In the genomic region with DNA sequence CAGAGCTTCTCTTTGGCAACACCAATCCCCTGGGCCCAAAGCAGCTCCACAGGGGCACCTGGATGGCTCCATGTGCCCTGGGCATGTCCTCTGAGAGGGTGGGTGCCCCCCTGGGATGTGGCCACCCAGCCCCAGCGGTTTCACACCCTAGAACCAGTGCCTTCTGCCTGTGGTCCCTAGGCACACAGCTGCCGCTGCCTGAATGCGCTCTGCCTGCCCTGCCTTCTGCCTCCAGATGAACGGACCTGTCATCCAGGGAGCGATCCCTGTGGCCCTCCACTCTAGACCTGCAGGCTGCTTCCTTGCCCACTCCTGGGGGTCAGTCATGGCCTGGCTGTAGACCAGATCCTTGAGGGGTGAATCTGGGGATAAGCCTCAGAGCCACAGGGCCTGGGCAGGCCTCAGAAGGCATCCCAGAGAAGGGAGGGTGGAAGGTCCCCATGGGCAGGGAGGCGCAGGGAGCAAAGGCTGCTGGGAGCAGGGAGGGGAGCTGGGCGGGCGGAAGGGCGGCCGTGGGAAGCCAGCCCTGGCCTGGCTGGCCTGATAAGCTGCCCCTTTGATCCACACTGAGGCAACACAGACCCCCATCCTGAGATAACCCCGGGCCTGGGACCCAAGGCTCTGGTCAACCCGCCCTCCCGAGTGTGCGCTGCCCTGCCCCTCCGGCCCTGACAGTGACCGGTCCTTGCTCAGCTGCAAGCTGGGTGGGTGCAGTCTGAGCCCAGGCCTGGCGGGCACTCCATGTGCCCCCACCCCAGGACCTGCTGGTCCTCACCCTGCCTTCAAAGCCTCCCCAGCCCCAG, we compare ENCODE assay signal across 18 cellular contexts. TPM values are rescaled to one million over a fixed set of nuclear protein-coding genes. Genes with fewer than 3 reads are reported as not detected.
A peak's percentile ranks its signal among the peaks of the same experiment; 100 is the strongest.
DNase-seq lines count a peak whose midpoint lies in the region; ATAC-seq, FAIRE-seq and TF ChIP-seq lines count a peak whose summit lies in the region.
"Had no signal": no experiment of that assay in that cellular context is flagged by ENCODE, and none has a peak within 500 bp of the region (broad histone marks: within the 10 kb centered on the region; RNA-seq: fewer than 3 reads in every experiment).

No MANE protein-coding gene starts in this region.

- FAIRE-seq in H1 (lab: Jason Lieb, UNC): no peak
- FAIRE-seq: D721Med, islet of Langerhans had no signal

- H3K14ac ChIP-seq in H1 (ENCODE audit: insufficient read length): no peak overlapping the region

- DNase-seq in OCI-M2 (lab: John Stamatoyannopoulos, UW; ENCODE audit: unreplicated experiment) (peak; percentile 8), H1 (ENCODE audit: low read depth in 1 of 2, low spot score in 2 of 2) (no peak), left lobe of liver (ENCODE audit: low spot score) (no peak), smooth muscle cell (lab: John Stamatoyannopoulos, UW; ENCODE audit: unreplicated experiment) (no peak), GM10248 (ENCODE audit: extremely low spot score) (no peak)
- DNase-seq in activated T-helper 2 cell treated with anti-CD3 and anti-CD28 coated beads, Interferon-gamma antibody, Interleukin-2, Interleukin-4, amounts not matched to agents 10 μg/mL and 5 μg/mL and 100 μg/mL, durations not matched to agents 14 hours and 24 hours and 36 hours (ENCODE audit: low spot score): no peak
- no peak for DNase-seq in activated CD4-positive, alpha-beta memory T cell treated with anti-CD3 and anti-CD28 coated beads for 36 hours
- DNase-seq: activated CD4-positive, alpha-beta T cell treated with anti-CD3 and anti-CD28 coated beads, Interleukin-2, amount 10 ng/mL, durations not matched to agents 24 days and 14 days; activated T-cell treated with anti-CD3 and anti-CD28 coated beads, Interleukin-2, amount 50 U/mL, for 24 hours; naive B cell; NCI-H2029; NCI-H69; stimulated activated CD4-positive, alpha-beta T cell treated with anti-CD3 and anti-CD28 coated beads, Interleukin-2, amount 100 ng/mL, for 48 hours; stimulated activated CD8-positive, alpha-beta memory T cell treated with anti-CD3 and anti-CD28 coated beads, Interleukin-4, amount 100 ng/mL, for 48 hours had no signal

- H4K91ac ChIP-seq in H1 (replicated peaks; ENCODE audit: insufficient read length, low read length): no peak overlapping the region

- TF ChIP-seq CTCF in H1 (IDR thresholded peaks at IDR 0.05; ENCODE audit: control extremely low read depth in 1 of 3, insufficient read depth in 1 of 3, low read depth in 1 of 3, low read length in 3 of 3) (no peak), smooth muscle cell (IDR thresholded peaks at IDR 0.05; ENCODE audit: borderline replicate concordance, insufficient read depth, poor library complexity, severe bottlenecking) (no peak), GM10248 (IDR thresholded peaks at IDR 0.05; ENCODE audit: control extremely low read depth, extremely low read depth, low read depth, missing control alignments) (no peak)

- H3K23me2 ChIP-seq in H1 (ENCODE audit: low read depth, low read length): no peaks in the 10 kb centered on the region

- ATAC-seq in left lobe of liver (peak; percentile 49), GM19328 (IDR thresholded peaks at IDR 0.05; ENCODE audit: unreplicated experiment) (no peak)

- no peak for TF ChIP-seq EP300 in H1 (IDR thresholded peaks at IDR 0.05; ENCODE audit: borderline replicate concordance in 1 of 2, low read depth in 2 of 2, low read length in 2 of 2)

- CTCF ChIA-PET in H1 (lab: Charles Lee; ENCODE audit: partially characterized antibody) (interaction anchor here (0.7 to 71.2 kb wide), 4 partner anchors 4 to 211 kb away, joined by 4 to 2507 read pairs (median 1256); a partner anchor contains a TSS), GM10248 (lab: Yijun Ruan, JAX) (interaction anchor here (1.3 to 1.8 kb wide), 2 partner anchors 24 to 92 kb away, joined by 3 to 6 read pairs; no protein-coding TSS in a partner anchor)
- CTCF ChIA-PET in activated CD4-positive, alpha-beta memory T cell treated with anti-CD3 and anti-CD28 coated beads for 36 hours (lab: Charles Lee): interaction anchor here (1.1 to 1.4 kb wide), 2 partner anchors 9 to 37 kb away, joined by 3 read pairs; no protein-coding TSS in a partner anchor

- no peaks in the 10 kb centered on the region for H3K36me3 Mint-ChIP-seq in activated T-helper 2 cell treated with anti-CD3 and anti-CD28 coated beads, Interferon-gamma antibody, Interleukin-2, Interleukin-4, amounts not matched to agents 10 μg/mL and 5 μg/mL and 100 μg/mL, durations not matched to agents 14 hours and 24 hours and 36 hours (ENCODE audit: low read depth)
- no peaks in the 10 kb centered on the region for H3K36me3 Mint-ChIP-seq in activated CD4-positive, alpha-beta memory T cell treated with anti-CD3 and anti-CD28 coated beads for 36 hours
- H3K36me3 Mint-ChIP-seq: naive B cell had no signal

- no peak overlapping the region for H3K18ac ChIP-seq in H1 (ENCODE audit: extremely low read depth, low read length)

- no peak overlapping the region for H2BK12ac ChIP-seq in H1 (ENCODE audit: low read depth, low read length)

- POLR2A ChIA-PET in H1 (lab: Charles Lee; ENCODE audit: partially characterized antibody): interaction anchor here (1.1 to 17.2 kb wide), 7 partner anchors 6 to 39 kb away, joined by 3 to 170 read pairs (median 5); a partner anchor contains a TSS
- POLR2A ChIA-PET in activated CD4-positive, alpha-beta memory T cell treated with anti-CD3 and anti-CD28 coated beads for 36 hours (lab: Charles Lee): no interaction called here
- POLR2A ChIA-PET in GM10248 (lab: Yijun Ruan, JAX): no interaction called here

- no peak overlapping the region for H3K23ac ChIP-seq in H1 (ENCODE audit: insufficient read length)

- H3K4me1 ChIP-seq in H1 (replicated peaks in 1 of 4; ENCODE audit: control insufficient read depth in 3 of 4, insufficient read depth in 4 of 4, low read length in 3 of 4): peaks cover 0 to 2% (median 2%) of the 10 kb centered on the region in 4 experiments; a peak in 3 of 7 replicates
- peaks cover 4% of the 10 kb centered on the region for H3K4me1 ChIP-seq in smooth muscle cell (ENCODE audit: low read depth)

- H2BK120ac ChIP-seq in H1 (replicated peaks; ENCODE audit: low read depth, low read length): no peak overlapping the region

- H3K9me3 ChIP-seq in H1 (ENCODE audit: insufficient read depth in 2 of 2, low read depth in 1 of 2, low read length in 1 of 2) (no peaks in the 10 kb centered on the region), smooth muscle cell (replicated peaks; ENCODE audit: low read depth) (no peaks in the 10 kb centered on the region)
- H3K9me3 ChIP-seq: tibial nerve had no signal

- no peak overlapping the region for H4K5ac ChIP-seq in H1 (ENCODE audit: insufficient read length, low read depth, low read length)

- H4K8ac ChIP-seq in H1 (ENCODE audit: extremely low read depth, insufficient read depth, low read length): peak overlapping the region; percentile 68; the same call in 1 of the 2 replicates

- H3F3A ChIP-seq in smooth muscle cell (ENCODE audit: low read depth): no peaks in the 10 kb centered on the region

- H3K4me3 ChIP-seq in H1 (ENCODE audit: extremely low read depth in 1 of 4, insufficient read depth in 2 of 4, low read depth in 3 of 4, low read length in 4 of 4) (no peak overlapping the region), smooth muscle cell (no peak overlapping the region)
- H3K4me3 ChIP-seq: tibial nerve had no signal

- H3K9me3 Mint-ChIP-seq in activated T-helper 2 cell treated with anti-CD3 and anti-CD28 coated beads, Interferon-gamma antibody, Interleukin-2, Interleukin-4, amounts not matched to agents 10 μg/mL and 5 μg/mL and 100 μg/mL, durations not matched to agents 14 hours and 24 hours and 36 hours: no peaks in the 10 kb centered on the region
- H3K9me3 Mint-ChIP-seq in activated CD4-positive, alpha-beta memory T cell treated with anti-CD3 and anti-CD28 coated beads for 36 hours: no peaks in the 10 kb centered on the region
- H3K9me3 Mint-ChIP-seq: activated CD4-positive, alpha-beta T cell treated with anti-CD3 and anti-CD28 coated beads, Interleukin-2, amount 10 ng/mL, durations not matched to agents 24 days and 14 days; activated T-cell treated with anti-CD3 and anti-CD28 coated beads, Interleukin-2, amount 50 U/mL, for 24 hours; naive B cell had no signal

- H3K4ac ChIP-seq in H1 (replicated peaks; ENCODE audit: insufficient read length, low read depth, low read length): no peak overlapping the region

- no peaks in the 10 kb centered on the region for H3K4me1 Mint-ChIP-seq in activated T-helper 2 cell treated with anti-CD3 and anti-CD28 coated beads, Interferon-gamma antibody, Interleukin-2, Interleukin-4, amounts not matched to agents 10 μg/mL and 5 μg/mL and 100 μg/mL, durations not matched to agents 14 hours and 24 hours and 36 hours (ENCODE audit: low read depth)
- H3K4me1 Mint-ChIP-seq in activated CD4-positive, alpha-beta memory T cell treated with anti-CD3 and anti-CD28 coated beads for 36 hours (ENCODE audit: low read depth): no peaks in the 10 kb centered on the region
- H3K4me1 Mint-ChIP-seq: activated CD4-positive, alpha-beta T cell treated with anti-CD3 and anti-CD28 coated beads, Interleukin-2, amount 10 ng/mL, durations not matched to agents 24 days and 14 days; naive B cell had no signal

- no peaks in the 10 kb centered on the region for H4K20me1 ChIP-seq in H1 (replicated peaks in 1 of 2; ENCODE audit: control insufficient read depth in 1 of 2, insufficient read depth in 2 of 2, low read length in 2 of 2)
- no peaks in the 10 kb centered on the region for H4K20me1 ChIP-seq in smooth muscle cell (ENCODE audit: low read depth)

- H2AK5ac ChIP-seq in H1 (ENCODE audit: low read depth, low read length): no peak overlapping the region

- no peak overlapping the region for H2BK15ac ChIP-seq in H1 (ENCODE audit: low read length)

- H3K4me2 ChIP-seq in H1 (ENCODE audit: insufficient read depth in 1 of 2, low read depth in 2 of 2, low read length in 2 of 2): no peak overlapping the region
- no peak overlapping the region for H3K4me2 ChIP-seq in smooth muscle cell

- H3K36me3 ChIP-seq in H1 (ENCODE audit: control insufficient read depth in 2 of 4, insufficient read depth in 4 of 4, low read length in 3 of 4): no peaks in the 10 kb centered on the region
- H3K36me3 ChIP-seq in smooth muscle cell (ENCODE audit: low read depth): no peaks in the 10 kb centered on the region
- H3K36me3 ChIP-seq: tibial nerve had no signal

- H3K79me1 ChIP-seq in H1 (ENCODE audit: low read depth, low read length): no peaks in the 10 kb centered on the region

- 98% methylated on average over 9 of the region's 17 CpGs; no CpG with 5 or more reads in 1 of the 2 experiments for WGBS in H1 (ENCODE audit: extremely low coverage in 1 of 2, insufficient coverage in 1 of 2, insufficient read length in 1 of 2, insufficient replicate concordance in 2 of 2, low coverage in 1 of 2, low lambda C conversion rate in 2 of 2, missing lambda C conversion rate in 1 of 2), 2 experiments
- 55% methylated on average over 14 of the region's 17 CpGs for WGBS in smooth muscle cell (ENCODE audit: low lambda C conversion rate)

- 0 out of 2 replicates have a peak overlapping the region, but pooled peaks have one; percentile 15 for H2BK5ac ChIP-seq in H1 (ENCODE audit: low read depth, low read length)

- no peak overlapping the region for H3K4me3 Mint-ChIP-seq in activated T-helper 2 cell treated with anti-CD3 and anti-CD28 coated beads, Interferon-gamma antibody, Interleukin-2, Interleukin-4, amounts not matched to agents 10 μg/mL and 5 μg/mL and 100 μg/mL, durations not matched to agents 14 hours and 24 hours and 36 hours (ENCODE audit: low read depth)
- H3K4me3 Mint-ChIP-seq in activated CD4-positive, alpha-beta memory T cell treated with anti-CD3 and anti-CD28 coated beads for 36 hours: no peak overlapping the region
- H3K4me3 Mint-ChIP-seq: activated CD4-positive, alpha-beta T cell treated with anti-CD3 and anti-CD28 coated beads, Interleukin-2, amount 10 ng/mL, durations not matched to agents 24 days and 14 days; activated T-cell treated with anti-CD3 and anti-CD28 coated beads, Interleukin-2, amount 50 U/mL, for 24 hours; naive B cell had no signal

- no peak overlapping the region for H3K27ac Mint-ChIP-seq in activated T-helper 2 cell treated with anti-CD3 and anti-CD28 coated beads, Interferon-gamma antibody, Interleukin-2, Interleukin-4, amounts not matched to agents 10 μg/mL and 5 μg/mL and 100 μg/mL, durations not matched to agents 14 hours and 24 hours and 36 hours
- no peak overlapping the region for H3K27ac Mint-ChIP-seq in activated CD4-positive, alpha-beta memory T cell treated with anti-CD3 and anti-CD28 coated beads for 36 hours
- H3K27ac Mint-ChIP-seq: activated CD4-positive, alpha-beta T cell treated with anti-CD3 and anti-CD28 coated beads, Interleukin-2, amount 10 ng/mL, durations not matched to agents 24 days and 14 days; activated T-cell treated with anti-CD3 and anti-CD28 coated beads, Interleukin-2, amount 50 U/mL, for 24 hours; naive B cell had no signal

- intact Hi-C loops in activated T-helper 2 cell treated with anti-CD3 and anti-CD28 coated beads, Interferon-gamma antibody, Interleukin-2, Interleukin-4, amounts not matched to agents 10 μg/mL and 5 μg/mL and 100 μg/mL, durations not matched to agents 14 hours and 24 hours and 36 hours (cut with micrococcal nuclease): no loop called here
- intact Hi-C loops in activated CD4-positive, alpha-beta memory T cell treated with anti-CD3 and anti-CD28 coated beads for 36 hours (cut with micrococcal nuclease): no loop called here

- H3K9ac ChIP-seq in H1 (replicated peaks in 1 of 4; ENCODE audit: extremely low read depth in 1 of 4, low read depth in 3 of 4, low read length in 3 of 4) (no peak overlapping the region), smooth muscle cell (ENCODE audit: low read depth) (no peak overlapping the region)

- H3K79me2 ChIP-seq in H1 (ENCODE audit: control insufficient read depth in 1 of 2, insufficient read depth in 2 of 2, low read length in 2 of 2): no peaks in the 10 kb centered on the region
- H3K79me2 ChIP-seq in smooth muscle cell (ENCODE audit: low read depth): no peaks in the 10 kb centered on the region

- H3K27me3 ChIP-seq in H1 (replicated peaks in 1 of 4; ENCODE audit: control insufficient read depth in 3 of 4, extremely low read depth in 1 of 4, insufficient read depth in 3 of 4, low read length in 3 of 4): peaks cover 0 to 2% (median 0%) of the 10 kb centered on the region in 4 experiments; a peak in 1 of 7 replicates
- H3K27me3 ChIP-seq in smooth muscle cell (ENCODE audit: low read depth): no peaks in the 10 kb centered on the region
- H3K27me3 ChIP-seq: tibial nerve had no signal

- H2AFZ ChIP-seq in H1 (ENCODE audit: low read length) (no peak overlapping the region), smooth muscle cell (ENCODE audit: low read depth) (peak overlapping the region; percentile 49)

- TF ChIP-seq RAD21 in H1 (IDR thresholded peaks at IDR 0.05 in 1 of 2, conservative IDR thresholded peaks at IDR 0.05 in 1 of 2; ENCODE audit: low read depth in 2 of 2, low read length in 2 of 2): no peak

- H2BK20ac ChIP-seq in H1 (ENCODE audit: low read length): no peak overlapping the region

- no peak overlapping the region for H3K56ac ChIP-seq in H1 (replicated peaks; ENCODE audit: insufficient read length, low read depth, low read length)

- H3K27ac ChIP-seq in H1 (ENCODE audit: low read depth, low read length) (no peak overlapping the region), smooth muscle cell (ENCODE audit: low read depth) (no peak overlapping the region)

- no peak for TF ChIP-seq POLR2A in H1 (IDR thresholded peaks at IDR 0.05; ENCODE audit: control extremely low read depth in 1 of 2, low read depth in 2 of 2, low read length in 2 of 2)

- no peaks in the 10 kb centered on the region for H3K27me3 Mint-ChIP-seq in activated T-helper 2 cell treated with anti-CD3 and anti-CD28 coated beads, Interferon-gamma antibody, Interleukin-2, Interleukin-4, amounts not matched to agents 10 μg/mL and 5 μg/mL and 100 μg/mL, durations not matched to agents 14 hours and 24 hours and 36 hours (ENCODE audit: low read depth)
- no peaks in the 10 kb centered on the region for H3K27me3 Mint-ChIP-seq in activated CD4-positive, alpha-beta memory T cell treated with anti-CD3 and anti-CD28 coated beads for 36 hours
- H3K27me3 Mint-ChIP-seq: activated CD4-positive, alpha-beta T cell treated with anti-CD3 and anti-CD28 coated beads, Interleukin-2, amount 10 ng/mL, durations not matched to agents 24 days and 14 days; activated T-cell treated with anti-CD3 and anti-CD28 coated beads, Interleukin-2, amount 50 U/mL, for 24 hours had no signal

RNA-seq across cellular contexts. Expression of a gene that starts 8.1 kb away (rescaled TPM):
- total RNA-seq in H1 (2021; fragmentation: NEBNext Ultra II Directional; extraction: Animal tissue kit (Norgen Biotek cat#: 25700)): 19.5 TPM in 2 replicates
- polyA plus RNA-seq in H1 (2011; rRNA removed) (9.0 and 18.6 TPM in 2 replicates), smooth muscle cell (13.6 and 15.1 TPM in 2 replicates)
- polyA plus RNA-seq in H1 (2011; cell fraction: cytosol; rRNA removed): 23.3 TPM
- polyA plus RNA-seq in H1 (2011; cell fraction: nucleus; rRNA removed): 124 TPM
- polyA plus RNA-seq in H1 (2012, experiment 1 of 2): 17.5 to 23.1 TPM (median 20.3 TPM) in 4 replicates
- 15.8 TPM for polyA plus RNA-seq in H1 (2012, experiment 2 of 2)
- polyA plus RNA-seq in H1 (2013, experiment 1 of 2): 8.6 TPM
- 8.2 TPM for polyA plus RNA-seq in H1 (2013, experiment 2 of 2)
- 4.2 and 7.4 TPM in 2 replicates for polyA minus RNA-seq in H1 (2011; rRNA and poly(A)+ RNA removed)
- 22.6 TPM for polyA minus RNA-seq in H1 (2011; cell fraction: cytosol; rRNA and poly(A)+ RNA removed)
- polyA minus RNA-seq in H1 (2011; cell fraction: nucleus; rRNA and poly(A)+ RNA removed): 34.9 TPM
- total RNA-seq in left lobe of liver (48.5 TPM), smooth muscle cell (6.4 and 6.6 TPM in 2 replicates)
- 0.67 and 0.80 TPM in 2 replicates for total RNA-seq in activated T-helper 2 cell treated with anti-CD3 and anti-CD28 coated beads, Interferon-gamma antibody, Interleukin-2, Interleukin-4, amounts not matched to agents 10 μg/mL and 5 μg/mL and 100 μg/mL, durations not matched to agents 14 hours and 24 hours and 36 hours
- under 1 TPM; 0.21 to 0.27 TPM for total RNA-seq in activated CD4-positive, alpha-beta memory T cell treated with anti-CD3 and anti-CD28 coated beads for 36 hours
